19 cellular contexts compared by ENCODE assay signal in the genomic region with DNA sequence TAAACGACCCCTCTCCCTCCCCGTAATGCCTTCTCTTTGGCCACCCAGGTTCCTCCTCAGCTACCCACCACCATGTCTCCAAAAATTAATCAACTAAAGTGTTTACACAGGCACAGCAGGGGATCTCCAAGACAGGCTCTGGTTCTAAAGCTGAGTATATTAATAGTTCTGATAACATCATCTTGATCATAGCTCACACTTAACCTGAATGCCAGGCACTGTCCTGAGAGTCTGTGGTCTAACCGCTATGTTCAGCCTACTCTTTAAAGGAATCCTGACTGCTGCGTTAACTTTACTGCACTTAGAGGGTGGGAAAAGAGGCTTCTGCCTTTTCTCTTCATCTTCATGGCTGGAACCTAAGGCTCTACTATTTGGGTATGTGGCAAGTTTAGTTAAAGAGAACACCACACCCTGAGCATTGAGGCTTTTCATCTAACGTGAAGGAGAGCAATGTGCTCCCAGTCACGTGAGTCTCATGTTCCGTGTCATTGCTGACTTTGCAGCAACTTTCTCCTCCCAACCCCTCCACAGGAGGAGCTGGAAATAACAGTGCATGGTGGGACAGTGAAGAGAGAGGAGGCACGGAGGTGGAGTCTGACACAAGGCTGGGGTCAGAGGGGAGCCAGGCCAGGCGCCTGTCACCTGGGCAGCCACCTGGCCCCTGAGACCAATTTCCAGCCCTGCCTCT.
DNase-seq lines count a peak whose midpoint lies in the region; ATAC-seq and TF ChIP-seq lines count a peak whose summit lies in the region.
"Had no signal": no experiment of that assay in that cellular context is flagged by ENCODE, and none has a peak within 500 bp of the region (broad histone marks: within the 10 kb centered on the region; RNA-seq: fewer than 3 reads in every experiment).

No MANE protein-coding gene starts in this region.

- no peaks in the 10 kb centered on the region for H3K36me3 ChIP-seq in stomach smooth muscle (ENCODE audit: control insufficient read depth in 2 of 2, insufficient read depth in 2 of 2, low read length in 2 of 2)

- no peaks in the 10 kb centered on the region for H3K9me3 ChIP-seq in stomach smooth muscle (ENCODE audit: control insufficient read depth in 2 of 2, low read length in 2 of 2)

- H3K4me3 ChIP-seq in coronary artery: peak overlapping the region; percentile 4
- H3K4me3 ChIP-seq in stomach smooth muscle (ENCODE audit: low read length in 2 of 2): no peak overlapping the region
- H3K4me3 ChIP-seq: lung had no signal

- H3K27ac ChIP-seq in coronary artery (peak overlapping the region in 1 of 2 donors; percentile 9), stomach smooth muscle (ENCODE audit: low read length) (peak overlapping the region; percentile 18)

- no peaks in the 10 kb centered on the region for H3K9me3 Mint-ChIP-seq in activated T-cell treated with anti-CD3 and anti-CD28 coated beads, Interleukin-2, amount 50 U/mL, for 4 hours
- H3K9me3 Mint-ChIP-seq: nephron had no signal

- peaks cover 5% of the 10 kb centered on the region for H3K4me1 ChIP-seq in stomach smooth muscle (ENCODE audit: control insufficient read depth, insufficient read depth, low read length)

- H3K27me3 Mint-ChIP-seq in activated T-cell treated with anti-CD3 and anti-CD28 coated beads, Interleukin-2, amount 50 U/mL, for 4 hours (ENCODE audit: low read depth): no peaks in the 10 kb centered on the region

- TF ChIP-seq CTCF in coronary artery (IDR thresholded peaks at IDR 0.05): no peak

- no peak overlapping the region for H3K4me3 Mint-ChIP-seq in activated T-cell treated with anti-CD3 and anti-CD28 coated beads, Interleukin-2, amount 50 U/mL, for 4 hours
- H3K4me3 Mint-ChIP-seq: nephron had no signal

- H3K4me1 Mint-ChIP-seq in activated T-cell treated with anti-CD3 and anti-CD28 coated beads, Interleukin-2, amount 50 U/mL, for 4 hours (ENCODE audit: low read depth): peaks cover 22% of the 10 kb centered on the region
- H3K4me1 Mint-ChIP-seq: nephron had no signal

- H3K36me3 Mint-ChIP-seq in activated T-cell treated with anti-CD3 and anti-CD28 coated beads, Interleukin-2, amount 50 U/mL, for 4 hours (ENCODE audit: insufficient read depth): no peaks in the 10 kb centered on the region

- ATAC-seq in activated T-cell treated with anti-CD3 and anti-CD28 coated beads, Interleukin-2, amount 50 U/mL, for 4 hours: peak; percentile 22 to 35
- ATAC-seq in GM21367 (IDR thresholded peaks at IDR 0.05; ENCODE audit: unreplicated experiment) (no peak), esophagus mucosa (no peak)
- ATAC-seq: SK-N-SH treated with all-trans-retinoic acid at 6 μM for 48 hours had no signal

- H3K27me3 ChIP-seq in stomach smooth muscle (ENCODE audit: control insufficient read depth in 1 of 2, insufficient read depth in 2 of 2, low read length in 2 of 2): no peaks in the 10 kb centered on the region

- no peak overlapping the region for H3K9ac ChIP-seq in stomach smooth muscle (ENCODE audit: low read length in 2 of 2)

- DNase-seq in activated T-cell treated with anti-CD3 and anti-CD28 coated beads, Interleukin-2, amount 50 U/mL, for 4 hours: no peak
- DNase-seq in activated T-cell treated with anti-CD3 and anti-CD28 coated beads for 4 hours: no peak
- peak; percentile 6 for DNase-seq in RPMI8226
- peak; percentile 21 for DNase-seq in coronary artery (ENCODE audit: low spot score)
- DNase-seq in NCI-H1092 treated with DMSO at 0.1 percent for 48 hours (lab: John Stamatoyannopoulos, UW): no peak
- DNase-seq: ACHN; activated effector memory CD4-positive, alpha-beta T cell treated with Interleukin-2 at 50 U/mL for 16 hours; effector CD4-positive, alpha-beta T cell; HCEC 1CT; NCI-H187; OCI-M1; retina; stimulated activated CD4-positive, alpha-beta T cell treated with anti-CD3 and anti-CD28 coated beads, Interleukin-4, amount 100 ng/mL, for 1 hour had no signal

Comparison
In these comparisons a context has a peak if more than half of its experiments do, and no peak if none do; other contexts are left out.
1. ATAC-seq: peak in activated T-cell treated with anti-CD3 and anti-CD28 coated beads, Interleukin-2, amount 50 U/mL, for 4 hours (2 of 2); none in GM21367 (single experiment) and esophagus mucosa (single experiment).
2. DNase-seq: peak in RPMI8226 (single experiment) and coronary artery (single experiment); none in activated T-cell treated with anti-CD3 and anti-CD28 coated beads, Interleukin-2, amount 50 U/mL, for 4 hours (single experiment), activated T-cell treated with anti-CD3 and anti-CD28 coated beads for 4 hours (single experiment) and NCI-H1092 treated with DMSO at 0.1 percent for 48 hours (single experiment).